18 cellular contexts compared by ENCODE assay signal in genomic region chr13:99955107-99955746, GRCh38. TPM values are rescaled to one million over a fixed set of nuclear protein-coding genes. Genes with fewer than 3 reads are reported as not detected.
DNase-seq lines count a peak whose midpoint lies in the region; ATAC-seq and TF ChIP-seq lines count a peak whose summit lies in the region.
"Had no signal": no experiment of that assay in that cellular context is flagged by ENCODE, and none has a peak within 500 bp of the region (broad histone marks: within the 10 kb centered on the region; RNA-seq: fewer than 3 reads in every experiment).

No MANE protein-coding gene starts in this region.

- 77% methylated on average over 17 of the region's 21 CpGs for WGBS in mammary epithelial cell (ENCODE audit: low coverage, missing lambda C conversion rate)

- ATAC-seq in HG03175 (IDR thresholded peaks at IDR 0.05; ENCODE audit: unreplicated experiment), result no peak
- ATAC-seq: natural killer cell treated with Interleukin-12 subunit alpha and Interleukin-12 subunit beta and Interleukin-15 and Interleukin-18, amount 100 ng/mL, for 72 hours had no signal

- H2AFZ ChIP-seq in mammary epithelial cell (ENCODE audit: low read depth, low read length), result no peak overlapping the region

- peaks cover 8% of the 10 kb centered on the region for H3K4me1 ChIP-seq in rectal smooth muscle tissue (ENCODE audit: control insufficient read depth, insufficient read depth, low read length)
- H3K4me1 ChIP-seq in mammary epithelial cell (ENCODE audit: insufficient read depth, low read length), result no peaks in the 10 kb centered on the region

- CTCF ChIA-PET in mammary epithelial cell (lab: Charles Lee; ENCODE audit: low non-redundant PET), result interaction anchor here (0.6 kb wide), 1 partner anchor 170 kb away, joined by 3 read pairs; no protein-coding TSS in a partner anchor

- H3K9ac ChIP-seq in rectal smooth muscle tissue (ENCODE audit: low read length) (no peak overlapping the region), mammary epithelial cell (ENCODE audit: insufficient read depth, low read length) (no peak overlapping the region)
- H3K9ac ChIP-seq: KMS-11 had no signal

- TF ChIP-seq CTCF in choroid plexus epithelial cell (conservative IDR thresholded peaks at IDR 0.05; ENCODE audit: low read depth, low read length), result no peak
- no peak for TF ChIP-seq CTCF in mammary epithelial cell (conservative IDR thresholded peaks at IDR 0.05 in 1 of 2, IDR thresholded peaks at IDR 0.05 in 1 of 2; ENCODE audit: extremely low read depth in 1 of 2, insufficient read depth in 1 of 2, low read depth in 1 of 2, low read length in 2 of 2)

- no peaks in the 10 kb centered on the region for H3K27me3 ChIP-seq in MG63
- H3K27me3 ChIP-seq in layer of hippocampus (ENCODE audit: control insufficient read depth, insufficient read depth, low read length), result peaks cover 26% of the 10 kb centered on the region
- peaks cover 59% of the 10 kb centered on the region for H3K27me3 ChIP-seq in rectal smooth muscle tissue (ENCODE audit: control insufficient read depth, insufficient read depth, low read length)
- H3K27me3 ChIP-seq in mammary epithelial cell (ENCODE audit: insufficient read depth, low read length), result peaks cover 56% of the 10 kb centered on the region

- in situ Hi-C loops in mammary epithelial cell (cut with MboI; ENCODE audit: low sequenced_read_pairs in 2 of 2), result no loop called here

- H3K9me3 ChIP-seq in MG63, result no peaks in the 10 kb centered on the region
- no peaks in the 10 kb centered on the region for H3K9me3 ChIP-seq in mammary epithelial cell (replicated peaks; ENCODE audit: insufficient read depth, low read length)
- H3K9me3 ChIP-seq: Caco-2, esophagus muscularis mucosa, heart right ventricle, thyroid gland had no signal

- intact Hi-C loops in mammary epithelial cell (cut with micrococcal nuclease), result no loop called here

- H3K27ac ChIP-seq in layer of hippocampus (ENCODE audit: low read depth, low read length) (peak overlapping the region; percentile 64), rectal smooth muscle tissue (ENCODE audit: low read depth, low read length) (no peak overlapping the region), mammary epithelial cell (ENCODE audit: insufficient read depth, low read depth, low read length) (no peak overlapping the region)
- H3K27ac ChIP-seq: esophagus muscularis mucosa, heart right ventricle, KMS-11, thyroid gland had no signal

- H4K20me1 ChIP-seq in mammary epithelial cell (ENCODE audit: insufficient read depth, low read length), result no peaks in the 10 kb centered on the region

- no peak overlapping the region for H3K4me2 ChIP-seq in mammary epithelial cell (ENCODE audit: insufficient read depth, low read depth, low read length)
- H3K4me2 ChIP-seq: KMS-11 had no signal

- no peaks in the 10 kb centered on the region for H3K79me2 ChIP-seq in mammary epithelial cell (ENCODE audit: insufficient read depth, low read length)

- DNase-seq in MG63, result no peak
- DNase-seq in choroid plexus epithelial cell (ENCODE audit: low read depth), result no peak
- DNase-seq in glomerular visceral epithelial cell (ENCODE audit: extremely low spot score), result no peak
- DNase-seq in mammary epithelial cell, result no peak
- DNase-seq in NCI-H128 (lab: John Stamatoyannopoulos, UW; ENCODE audit: unreplicated experiment), result no peak
- DNase-seq: Caco-2, cortex of kidney, GDM1, heart right ventricle, SW 1271, thyroid gland had no signal

- H3K4me3 ChIP-seq in MG63, result peak overlapping the region; percentile 54
- peak overlapping the region; percentile 52 for H3K4me3 ChIP-seq in choroid plexus epithelial cell (ENCODE audit: low read depth, low read length)
- peak overlapping the region; percentile 17 for H3K4me3 ChIP-seq in rectal smooth muscle tissue (ENCODE audit: low read length)
- no peak overlapping the region for H3K4me3 ChIP-seq in mammary epithelial cell (replicated peaks in 1 of 3; ENCODE audit: insufficient read depth in 1 of 3, low read depth in 2 of 3, low read length in 3 of 3)
- H3K4me3 ChIP-seq: thyroid gland had no signal

- dilution Hi-C loops in mammary epithelial cell (cut with HindIII; ENCODE audit: low sequenced_read_pairs), result no loop called here

- no TSS peak for BruUV-seq in mammary epithelial cell (replicated peaks; lab: Mats Ljungman, UMichigan)

- no peaks in the 10 kb centered on the region; the same call in 1 of the 2 replicates for H3K36me3 ChIP-seq in MG63
- no peaks in the 10 kb centered on the region for H3K36me3 ChIP-seq in rectal smooth muscle tissue (ENCODE audit: control insufficient read depth, insufficient read depth, low read length)
- no peaks in the 10 kb centered on the region for H3K36me3 ChIP-seq in mammary epithelial cell (ENCODE audit: insufficient read depth, low read length)
- H3K36me3 ChIP-seq: esophagus muscularis mucosa, heart right ventricle, thyroid gland had no signal

RNA-seq across cellular contexts. Expression of gene ZIC5, which starts 16.3 kb away (rescaled TPM):
- 1.8 and 2.9 TPM in 2 replicates for total RNA-seq in MG63 (2014; rRNA removed; shearing (Covaris generic); ENCODE audit: low replicate concordance)
- total RNA-seq in mammary epithelial cell, result not detected
- polyA plus RNA-seq in mammary epithelial cell, result not detected
- polyA minus RNA-seq in mammary epithelial cell, result not detected
- total RNA-seq: aorta; esophagus muscularis mucosa; heart right ventricle; natural killer cell treated with Interleukin-12 subunit alpha and Interleukin-12 subunit beta and Interleukin-15 and Interleukin-18, amount 100 ng/mL, for 72 hours; thyroid gland had no signal
- polyA plus RNA-seq: heart right ventricle had no signal

RNA-seq across cellular contexts. Expression of gene ZIC2, which starts 26.4 kb away (rescaled TPM):
- total RNA-seq in MG63 (2014; rRNA removed; shearing (Covaris generic); ENCODE audit: low replicate concordance), result 3.7 and 5.2 TPM in 2 replicates
- total RNA-seq in mammary epithelial cell, result 1 to 10 TPM in 1 of 2 donors, under 1 TPM in 1; under 0.01 to 3.0 TPM
- 0.25 TPM for polyA plus RNA-seq in mammary epithelial cell
- polyA minus RNA-seq in mammary epithelial cell, result not detected
- total RNA-seq: aorta, esophagus muscularis mucosa, heart right ventricle, thyroid gland had no signal
- polyA plus RNA-seq: heart right ventricle had no signal

Comparison
In these comparisons a context has a peak if more than half of its experiments do, and no peak if none do; other contexts are left out.
1. H3K4me3 ChIP-seq: peak in MG63 (single experiment), choroid plexus epithelial cell (single experiment) and rectal smooth muscle tissue (single experiment); none in mammary epithelial cell (0 of 3).